In the genomic region with DNA sequence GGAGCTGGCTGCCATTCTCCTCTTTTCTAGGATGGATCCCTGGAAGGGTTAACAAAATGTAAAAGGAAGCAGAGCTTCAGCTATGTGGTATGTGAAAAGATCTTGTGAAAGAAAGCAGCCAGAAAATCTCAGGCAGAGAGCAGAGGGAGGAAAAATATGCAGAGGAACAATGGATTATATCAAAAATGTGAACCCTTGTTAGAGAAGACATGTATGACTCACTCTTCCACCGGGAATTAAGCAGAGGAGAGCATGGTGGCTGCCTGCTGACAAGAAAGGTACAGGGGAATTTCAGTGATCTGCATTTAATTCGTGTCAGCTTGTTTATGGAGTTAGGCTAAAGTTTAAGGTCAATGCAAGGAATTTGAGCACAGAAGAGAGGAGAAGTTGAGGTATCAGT, we compare ENCODE assay signal across 15 cellular contexts. TPM values are rescaled to one million over a fixed set of nuclear protein-coding genes. Genes with fewer than 3 reads are reported as not detected.
DNase-seq lines count a peak whose midpoint lies in the region; ATAC-seq and TF ChIP-seq lines count a peak whose summit lies in the region.
"Had no signal": no experiment of that assay in that cellular context is flagged by ENCODE, and none has a peak within 500 bp of the region (broad histone marks: within the 10 kb centered on the region; RNA-seq: fewer than 3 reads in every experiment).

No MANE protein-coding gene starts in this region.

- H3K9me3 ChIP-seq in mammary epithelial cell (replicated peaks; ENCODE audit: insufficient read depth, low read length): no peaks in the 10 kb centered on the region

- peak overlapping the region in 2 of 3 experiments; percentile 24 to 28 for H3K27ac Mint-ChIP-seq in nephron

- H3K36me3 Mint-ChIP-seq in nephron (ENCODE audit: low read depth): no peaks in the 10 kb centered on the region

- in situ Hi-C loops in mammary epithelial cell (cut with MboI; ENCODE audit: low sequenced_read_pairs in 2 of 2): no loop called here

- no peaks in the 10 kb centered on the region for H3K4me1 ChIP-seq in mammary epithelial cell (ENCODE audit: insufficient read depth, low read length)

- DNase-seq in AG10803 (ENCODE audit: low read depth) (peak; percentile 21), SW480 (ENCODE audit: low spot score) (peak; percentile 16), choroid plexus epithelial cell (ENCODE audit: low read depth) (peak; percentile 7), mammary epithelial cell (no peak)
- DNase-seq: 8988T, HCEC 1CT, KG1, NCI-H1092 treated with DMSO at 0.1 percent for 48 hours, NCI-H1694 treated with DMSO at 0.1 percent for 48 hours, NCI-H446 had no signal

- peaks cover 36% of the 10 kb centered on the region for H3K4me1 Mint-ChIP-seq in nephron

- H3K27ac ChIP-seq in mammary epithelial cell (ENCODE audit: insufficient read depth, low read depth, low read length): no peak overlapping the region

- no peak overlapping the region for H3K4me3 Mint-ChIP-seq in nephron

- dilution Hi-C loops in mammary epithelial cell (cut with HindIII; ENCODE audit: low sequenced_read_pairs): loop anchor here (5.0 kb wide), 1 partner anchor 61 kb away; no protein-coding TSS in a partner anchor

- H3K27me3 ChIP-seq in mammary epithelial cell (ENCODE audit: insufficient read depth, low read length): peaks cover 2% of the 10 kb centered on the region

- H3K4me2 ChIP-seq in mammary epithelial cell (ENCODE audit: insufficient read depth, low read depth, low read length): no peak overlapping the region

- H4K20me1 ChIP-seq in mammary epithelial cell (ENCODE audit: insufficient read depth, low read length): no peaks in the 10 kb centered on the region

- no peak overlapping the region for H3K9ac ChIP-seq in mammary epithelial cell (ENCODE audit: insufficient read depth, low read length)

- no peak overlapping the region for H2AFZ ChIP-seq in mammary epithelial cell (ENCODE audit: low read depth, low read length)

- intact Hi-C loops in mammary epithelial cell (cut with micrococcal nuclease): no loop called here

- no peaks in the 10 kb centered on the region for H3K36me3 ChIP-seq in mammary epithelial cell (ENCODE audit: insufficient read depth, low read length)

- ATAC-seq in HG03520 (IDR thresholded peaks at IDR 0.05; ENCODE audit: unreplicated experiment): no peak
- ATAC-seq in HG03469 (IDR thresholded peaks at IDR 0.05; ENCODE audit: unreplicated experiment): no peak
- no peak for ATAC-seq in GM21367 (IDR thresholded peaks at IDR 0.05; ENCODE audit: unreplicated experiment)

- H3K9me3 Mint-ChIP-seq in nephron: no peaks in the 10 kb centered on the region

- peaks cover 16% of the 10 kb centered on the region for H3K27me3 Mint-ChIP-seq in nephron (ENCODE audit: low read depth)

- BruUV-seq in mammary epithelial cell (replicated peaks; lab: Mats Ljungman, UMichigan): no TSS peak

- no peak for TF ChIP-seq CTCF in AG10803 (conservative IDR thresholded peaks at IDR 0.05; ENCODE audit: low read length)
- no peak for TF ChIP-seq CTCF in choroid plexus epithelial cell (conservative IDR thresholded peaks at IDR 0.05; ENCODE audit: low read depth, low read length)
- TF ChIP-seq CTCF in nephron (IDR thresholded peaks at IDR 0.05; ENCODE audit: unreplicated experiment in 3 of 3): no peak
- no peak for TF ChIP-seq CTCF in mammary epithelial cell (conservative IDR thresholded peaks at IDR 0.05 in 1 of 2, IDR thresholded peaks at IDR 0.05 in 1 of 2; ENCODE audit: extremely low read depth in 1 of 2, insufficient read depth in 1 of 2, low read depth in 1 of 2, low read length in 2 of 2)

- 0% methylated on average over 2 of the region's 2 CpGs for WGBS in mammary epithelial cell (ENCODE audit: low coverage, missing lambda C conversion rate)

- no peak overlapping the region for H3K4me3 ChIP-seq in AG10803 (ENCODE audit: low read length)
- H3K4me3 ChIP-seq in choroid plexus epithelial cell (ENCODE audit: low read depth, low read length): no peak overlapping the region
- no peak overlapping the region for H3K4me3 ChIP-seq in mammary epithelial cell (replicated peaks in 1 of 3; ENCODE audit: insufficient read depth in 1 of 3, low read depth in 2 of 3, low read length in 3 of 3)

- H3K79me2 ChIP-seq in mammary epithelial cell (ENCODE audit: insufficient read depth, low read length): no peaks in the 10 kb centered on the region

- CTCF ChIA-PET in mammary epithelial cell (lab: Charles Lee; ENCODE audit: low non-redundant PET): no interaction called here

RNA-seq across cellular contexts. Expression of gene KCNA1, which starts 46.3 kb away (rescaled TPM):
- total RNA-seq in mammary epithelial cell: not detected
- polyA plus RNA-seq in mammary epithelial cell: not detected
- not detected for polyA minus RNA-seq in mammary epithelial cell
- total RNA-seq: MCF 10A had no signal
